ENCODE assay signal across 8 cellular contexts in the genomic region with DNA sequence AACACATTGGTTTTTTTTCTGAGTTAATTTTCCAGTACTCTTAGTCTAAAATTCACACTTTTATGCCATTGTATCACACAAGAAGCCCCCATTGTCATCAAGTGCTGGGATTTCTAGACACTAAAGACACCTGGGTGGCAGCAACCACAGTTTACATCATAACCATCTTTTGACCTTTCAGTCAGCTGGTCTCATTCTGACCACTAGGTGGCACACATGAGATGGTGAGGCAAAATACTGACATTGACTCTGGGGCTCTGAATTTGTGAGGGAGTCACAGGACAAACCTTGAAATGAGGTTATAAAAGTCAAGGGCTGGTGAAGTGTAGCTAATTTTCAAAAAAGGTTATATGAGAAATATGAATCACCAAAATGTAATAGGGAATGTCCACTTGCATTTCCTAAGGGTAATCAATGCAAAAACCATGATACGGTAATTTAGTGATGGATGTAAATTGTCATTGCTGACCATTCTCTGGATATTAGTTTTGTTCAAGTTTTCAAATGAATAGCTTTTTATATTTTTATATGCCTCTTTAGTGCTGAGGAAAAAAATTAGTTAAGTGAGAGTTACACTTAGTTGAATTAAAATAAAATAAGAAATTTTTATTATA.
A peak's percentile ranks its signal among the peaks of the same experiment; 100 is the strongest.
DNase-seq lines count a peak whose midpoint lies in the region; ATAC-seq and TF ChIP-seq lines count a peak whose summit lies in the region.

No MANE protein-coding gene starts in this region.

- TF ChIP-seq CTCF in esophagus muscularis mucosa (IDR thresholded peaks at IDR 0.05), result peak; percentile 37 to 60 (median 53)
- peak; percentile 73 for TF ChIP-seq CTCF in thoracic aorta (IDR thresholded peaks at IDR 0.05)

- WGBS in esophagus muscularis mucosa, result 96% methylated on average over 1 of the region's 1 CpG

- peaks cover 16% of the 10 kb centered on the region for H3K27me3 Mint-ChIP-seq in CD4-positive, CD25-positive, alpha-beta regulatory T cell

- no peaks in the 10 kb centered on the region for H3K4me1 ChIP-seq in CD4-positive, CD25-positive, alpha-beta regulatory T cell (ENCODE audit: control insufficient read depth, insufficient read depth, low read length, poor library complexity, severe bottlenecking)
- H3K4me1 ChIP-seq in esophagus muscularis mucosa, result no peaks in the 10 kb centered on the region
- no peaks in the 10 kb centered on the region for H3K4me1 ChIP-seq in thoracic aorta (ENCODE audit: control insufficient read depth in 1 of 2, low read depth in 2 of 2)

- peaks cover 0 to 4% (median 0%) of the 10 kb centered on the region in 4 donors for H3K4me1 Mint-ChIP-seq in CD4-positive, CD25-positive, alpha-beta regulatory T cell

- TF ChIP-seq EP300 in esophagus muscularis mucosa (IDR thresholded peaks at IDR 0.05), result no peak

- no peaks in the 10 kb centered on the region for H3K9me3 ChIP-seq in CD4-positive, CD25-positive, alpha-beta regulatory T cell (ENCODE audit: control insufficient read depth in 2 of 2, low read length in 2 of 2)
- H3K9me3 ChIP-seq in esophagus muscularis mucosa, result no peaks in the 10 kb centered on the region
- H3K9me3 ChIP-seq in thoracic aorta, result no peaks in the 10 kb centered on the region

- H3K27ac Mint-ChIP-seq in CD4-positive, CD25-positive, alpha-beta regulatory T cell, result no peak overlapping the region

- no peaks in the 10 kb centered on the region for H3K36me3 ChIP-seq in CD4-positive, CD25-positive, alpha-beta regulatory T cell (ENCODE audit: control insufficient read depth, insufficient read depth, low read length)
- no peaks in the 10 kb centered on the region for H3K36me3 ChIP-seq in esophagus muscularis mucosa
- H3K36me3 ChIP-seq in thoracic aorta, result no peaks in the 10 kb centered on the region

- peaks cover 0 to 2% (median 0%) of the 10 kb centered on the region in 7 donors for H3K9me3 Mint-ChIP-seq in CD4-positive, CD25-positive, alpha-beta regulatory T cell

- no peaks in the 10 kb centered on the region for H3K27me3 ChIP-seq in CD4-positive, CD25-positive, alpha-beta regulatory T cell (ENCODE audit: control insufficient read depth, insufficient read depth, low read length)
- H3K27me3 ChIP-seq in esophagus muscularis mucosa, result no peaks in the 10 kb centered on the region
- no peaks in the 10 kb centered on the region for H3K27me3 ChIP-seq in thoracic aorta (replicated peaks; ENCODE audit: insufficient read depth)

- H3K4me3 ChIP-seq in CD4-positive, CD25-positive, alpha-beta regulatory T cell (ENCODE audit: low read depth, low read length), result no peak overlapping the region
- H3K4me3 ChIP-seq in esophagus muscularis mucosa (no peak overlapping the region), thoracic aorta (no peak overlapping the region)

- no peak overlapping the region for H3K27ac ChIP-seq in CD4-positive, CD25-positive, alpha-beta regulatory T cell (ENCODE audit: insufficient read depth, low read length, poor library complexity, severe bottlenecking)
- H3K27ac ChIP-seq in esophagus muscularis mucosa (replicated peaks in 1 of 4), result no peak overlapping the region
- no peak overlapping the region for H3K27ac ChIP-seq in thoracic aorta

- H3K36me3 Mint-ChIP-seq in CD4-positive, CD25-positive, alpha-beta regulatory T cell, result no peaks in the 10 kb centered on the region

- TF ChIP-seq POLR2A in esophagus muscularis mucosa (IDR thresholded peaks at IDR 0.05; ENCODE audit: low read depth), result no peak

- H3K4me3 Mint-ChIP-seq in CD4-positive, CD25-positive, alpha-beta regulatory T cell, result no peak overlapping the region

- DNase-seq in CD4-positive, CD25-positive, alpha-beta regulatory T cell, result peak; percentile 37 to 81 (median 70)
- DNase-seq in NCI-H510A treated with DMSO at 0.1 percent for 48 hours (lab: John Stamatoyannopoulos, UW) (peak; percentile 37), esophagus muscularis mucosa (ENCODE audit: extremely low spot score) (no peak), nucleus accumbens (lab: John Stamatoyannopoulos, UW) (peak in 29 of 56 donors; percentile 1 to 65 (median 15)), thoracic aorta (ENCODE audit: low spot score) (peak; percentile 6)
- DNase-seq in activated CD8-positive, alpha-beta memory T cell treated with anti-CD3 and anti-CD28 coated beads for 48 hours (ENCODE audit: low read depth in 2 of 3, low spot score in 2 of 3), result peak; percentile 7 to 40 (median 12)

- ATAC-seq in CD4-positive, CD25-positive, alpha-beta regulatory T cell (ENCODE audit: low read depth in 2 of 2), result peak; percentile 59 to 84
- ATAC-seq in GM18873 (IDR thresholded peaks at IDR 0.05; ENCODE audit: low FRiP score, unreplicated experiment), result peak; percentile 82
- ATAC-seq in HG03196 (IDR thresholded peaks at IDR 0.05; ENCODE audit: unreplicated experiment), result peak; percentile 76
- no peak for ATAC-seq in thoracic aorta (ENCODE audit: insufficient number of reproducible peaks, low FRiP score, low read depth)

- intact Hi-C loops in esophagus muscularis mucosa (cut with DNase I), result no loop called here
